In the genomic region with DNA sequence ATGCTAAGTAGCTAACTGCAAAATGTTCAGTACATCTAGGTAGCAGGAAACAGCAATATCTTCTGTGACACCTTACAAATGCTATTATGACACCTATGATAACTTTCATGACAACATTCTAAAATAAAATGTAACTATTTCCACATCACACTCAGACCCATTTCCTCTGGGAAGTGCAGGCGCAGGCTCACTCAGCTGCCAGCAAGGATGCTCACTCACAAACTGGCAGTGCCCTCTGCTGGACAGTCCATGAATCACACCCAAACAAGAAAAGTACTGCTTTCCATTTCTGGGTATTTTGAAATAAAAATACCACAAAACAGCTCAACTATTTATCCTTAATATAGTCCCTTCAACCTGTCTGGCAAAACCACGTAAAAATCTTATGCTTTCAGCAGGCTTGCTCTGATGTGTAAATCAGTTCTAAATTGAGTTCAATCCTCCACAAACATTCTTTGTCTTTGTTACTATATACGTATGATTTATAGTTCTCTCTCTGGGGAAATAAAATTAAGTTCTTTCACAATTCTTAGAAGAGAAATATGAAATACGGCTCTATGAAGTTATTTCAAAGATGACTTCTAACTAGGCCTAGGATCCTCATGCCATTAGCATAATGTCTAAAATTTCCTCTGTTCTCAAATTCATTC, we compare ENCODE assay signal across 8 cellular contexts.
DNase-seq lines count a peak whose midpoint lies in the region; ATAC-seq and TF ChIP-seq lines count a peak whose summit lies in the region.

No MANE protein-coding gene starts in this region.

- peak overlapping the region; percentile 54 for H3K9ac ChIP-seq in mesenchymal stem cell (ENCODE audit: low read length)

- H3K4ac ChIP-seq in mesenchymal stem cell (ENCODE audit: low read depth in 1 of 2, low read length in 2 of 2), result no peak overlapping the region

- under 1% methylated on average over 2 of the region's 4 CpGs for WGBS in mesenchymal stem cell

- peaks cover 32% of the 10 kb centered on the region for H3K79me1 ChIP-seq in mesenchymal stem cell (replicated peaks; ENCODE audit: low read length, poor library complexity, severe bottlenecking)

- H2AFZ ChIP-seq in mesenchymal stem cell (ENCODE audit: low read depth, low read length), result no peak overlapping the region

- H3K14ac ChIP-seq in mesenchymal stem cell (ENCODE audit: low read length in 2 of 2), result no peak overlapping the region

- H3K27me3 Mint-ChIP-seq in activated CD4-positive, alpha-beta memory T cell treated with anti-CD3 and anti-CD28 coated beads for 36 hours, result peaks cover under 1% of the 10 kb centered on the region

- TF ChIP-seq CTCF in GM12864 (IDR thresholded peaks at IDR 0.05; ENCODE audit: low read depth, low read length, missing control alignments), result peak; percentile 91

- H3K23ac ChIP-seq in mesenchymal stem cell (ENCODE audit: low read length in 2 of 2), result no peak overlapping the region

- no peak overlapping the region for H2BK15ac ChIP-seq in mesenchymal stem cell (ENCODE audit: low read depth, poor library complexity, severe bottlenecking)

- no peak overlapping the region for H3K27ac Mint-ChIP-seq in activated CD4-positive, alpha-beta memory T cell treated with anti-CD3 and anti-CD28 coated beads for 36 hours

- H3K9me3 Mint-ChIP-seq in activated CD4-positive, alpha-beta memory T cell treated with anti-CD3 and anti-CD28 coated beads for 36 hours, result no peaks in the 10 kb centered on the region

- no peak overlapping the region for H2BK5ac ChIP-seq in mesenchymal stem cell (ENCODE audit: low read depth, low read length, poor library complexity, severe bottlenecking)

- ATAC-seq in HG02884 (IDR thresholded peaks at IDR 0.05; ENCODE audit: unreplicated experiment), result peak; percentile 54

- no peaks in the 10 kb centered on the region for H3K36me3 ChIP-seq in effector memory CD4-positive, alpha-beta T cell (ENCODE audit: control insufficient read depth, insufficient read depth, low read length)
- peaks cover 0 to 11% of the 10 kb centered on the region in 2 experiments for H3K36me3 ChIP-seq in mesenchymal stem cell (ENCODE audit: control insufficient read depth in 1 of 2, insufficient read depth in 2 of 2, low read depth in 1 of 2, low read length in 2 of 2)

- H3K27me3 ChIP-seq in effector memory CD4-positive, alpha-beta T cell (replicated peaks; ENCODE audit: control insufficient read depth, insufficient read depth, low read length, poor library complexity, severe bottlenecking), result no peaks in the 10 kb centered on the region
- H3K27me3 ChIP-seq in mesenchymal stem cell (ENCODE audit: control insufficient read depth in 1 of 2, insufficient read depth in 1 of 2, low read length in 2 of 2), result no peaks in the 10 kb centered on the region

- H2AK5ac ChIP-seq in mesenchymal stem cell (ENCODE audit: low read length, severe bottlenecking), result no peak overlapping the region

- H4K8ac ChIP-seq in mesenchymal stem cell (ENCODE audit: low read length), result no peak overlapping the region

- H3K4me1 ChIP-seq in effector memory CD4-positive, alpha-beta T cell (ENCODE audit: control insufficient read depth, insufficient read depth, low read length, poor library complexity, severe bottlenecking), result no peaks in the 10 kb centered on the region
- H3K4me1 ChIP-seq in mesenchymal stem cell (ENCODE audit: control insufficient read depth, insufficient read depth, low read depth, low read length), result peaks cover 28% of the 10 kb centered on the region

- CTCF ChIA-PET in activated CD4-positive, alpha-beta memory T cell treated with anti-CD3 and anti-CD28 coated beads for 36 hours (lab: Charles Lee), result interaction anchor here (0.5 to 2.9 kb wide), 39 partner anchors 9 to 1495 kb away, joined by 3 to 20 read pairs (median 3); no protein-coding TSS in a partner anchor

- no peaks in the 10 kb centered on the region for H3K9me3 ChIP-seq in effector memory CD4-positive, alpha-beta T cell (ENCODE audit: control insufficient read depth, low read length)
- H3K9me3 ChIP-seq in mesenchymal stem cell (ENCODE audit: control insufficient read depth, low read length), result no peaks in the 10 kb centered on the region

- no peak overlapping the region for H3K4me3 Mint-ChIP-seq in activated CD4-positive, alpha-beta memory T cell treated with anti-CD3 and anti-CD28 coated beads for 36 hours

- H3K4me1 Mint-ChIP-seq in activated CD4-positive, alpha-beta memory T cell treated with anti-CD3 and anti-CD28 coated beads for 36 hours (ENCODE audit: low read depth), result peaks cover 7% of the 10 kb centered on the region

- no peak overlapping the region for H2BK120ac ChIP-seq in mesenchymal stem cell (ENCODE audit: low read depth, low read length)

- H3K4me3 ChIP-seq in GM12864 (ENCODE audit: low read depth, low read length) (no peak overlapping the region), mesenchymal stem cell (ENCODE audit: insufficient read depth in 1 of 2, low read depth in 1 of 2, low read length in 2 of 2) (no peak overlapping the region)
- no peak overlapping the region for H3K4me3 ChIP-seq in effector memory CD4-positive, alpha-beta T cell (ENCODE audit: insufficient read depth, low read depth, low read length, poor library complexity, severe bottlenecking)

- DNase-seq in GM12864 (ENCODE audit: low read depth) (peak; percentile 37), NCI-H524 (lab: John Stamatoyannopoulos, UW) (peak; percentile 10 to 51), mesenchymal stem cell (peak; percentile 79), cortex of kidney (lab: John Stamatoyannopoulos, UW) (no peak)
- peak; percentile 76 for DNase-seq in activated CD4-positive, alpha-beta memory T cell treated with anti-CD3 and anti-CD28 coated beads for 36 hours
- DNase-seq in effector memory CD4-positive, alpha-beta T cell, result peak; percentile 12 to 45 (median 22)
- peak; percentile 27 to 28 for DNase-seq in stimulated activated CD8-positive, alpha-beta memory T cell treated with anti-CD3 and anti-CD28 coated beads, Interleukin-2, amount 100 ng/mL, for 1 hour (ENCODE audit: low read depth in 2 of 2)

- no peak overlapping the region for H3K4me2 ChIP-seq in mesenchymal stem cell (ENCODE audit: low read length, poor library complexity, severe bottlenecking)

- H2BK12ac ChIP-seq in mesenchymal stem cell (ENCODE audit: low read length in 2 of 2), result no peak overlapping the region

- no peak overlapping the region for H3K27ac ChIP-seq in effector memory CD4-positive, alpha-beta T cell (ENCODE audit: insufficient read depth, low read length, poor library complexity, severe bottlenecking)
- no peak overlapping the region for H3K27ac ChIP-seq in mesenchymal stem cell (ENCODE audit: low read length, poor library complexity, severe bottlenecking)

- no peak overlapping the region for H3K18ac ChIP-seq in mesenchymal stem cell (ENCODE audit: low read depth in 1 of 2, low read length in 2 of 2)

- H4K91ac ChIP-seq in mesenchymal stem cell (ENCODE audit: low read length), result no peak overlapping the region

- no peaks in the 10 kb centered on the region for H3K36me3 Mint-ChIP-seq in activated CD4-positive, alpha-beta memory T cell treated with anti-CD3 and anti-CD28 coated beads for 36 hours

- intact Hi-C loops in activated CD4-positive, alpha-beta memory T cell treated with anti-CD3 and anti-CD28 coated beads for 36 hours (cut with micrococcal nuclease), result loop anchor here (1.0 to 5.0 kb wide), 2 partner anchors 1308 to 1841 kb away; no protein-coding TSS in a partner anchor

- POLR2A ChIA-PET in activated CD4-positive, alpha-beta memory T cell treated with anti-CD3 and anti-CD28 coated beads for 36 hours (lab: Charles Lee), result interaction anchor here (0.6 kb wide), 1 partner anchor 1518 kb away, joined by 4 read pairs; no protein-coding TSS in a partner anchor
